Comparison of ENCODE assay signal across 11 cellular contexts in genomic region chr2:140761807-140762206, GRCh38.
"Had no signal": no experiment of that assay in that cellular context is flagged by ENCODE, and none has a peak within 500 bp of the region (broad histone marks: within the 10 kb centered on the region; RNA-seq: fewer than 3 reads in every experiment).

No MANE protein-coding gene starts in this region.

- H3K36me3 ChIP-seq: HAP-1 had no signal

- H3K27ac ChIP-seq: GM23248 had no signal

- H3K9ac ChIP-seq: GM23248 had no signal

- H3K4me2 ChIP-seq: GM23338 had no signal

- H3K4me3 ChIP-seq: GM23248, GM23338, HAP-1 had no signal

- ATAC-seq: GM23338, HCT116 had no signal

- H3K9me3 ChIP-seq: HAP-1 had no signal

- FAIRE-seq: H1, H54 had no signal

- H3K4me1 ChIP-seq: HAP-1 had no signal

- H2AFZ ChIP-seq: GM23248, GM23338 had no signal

- DNase-seq: GM23248, GOT3, H7, H9, HCEC 1CT, HFFc6 had no signal
